Comparison of ENCODE assay signal across 1 cellular context in the genomic region with DNA sequence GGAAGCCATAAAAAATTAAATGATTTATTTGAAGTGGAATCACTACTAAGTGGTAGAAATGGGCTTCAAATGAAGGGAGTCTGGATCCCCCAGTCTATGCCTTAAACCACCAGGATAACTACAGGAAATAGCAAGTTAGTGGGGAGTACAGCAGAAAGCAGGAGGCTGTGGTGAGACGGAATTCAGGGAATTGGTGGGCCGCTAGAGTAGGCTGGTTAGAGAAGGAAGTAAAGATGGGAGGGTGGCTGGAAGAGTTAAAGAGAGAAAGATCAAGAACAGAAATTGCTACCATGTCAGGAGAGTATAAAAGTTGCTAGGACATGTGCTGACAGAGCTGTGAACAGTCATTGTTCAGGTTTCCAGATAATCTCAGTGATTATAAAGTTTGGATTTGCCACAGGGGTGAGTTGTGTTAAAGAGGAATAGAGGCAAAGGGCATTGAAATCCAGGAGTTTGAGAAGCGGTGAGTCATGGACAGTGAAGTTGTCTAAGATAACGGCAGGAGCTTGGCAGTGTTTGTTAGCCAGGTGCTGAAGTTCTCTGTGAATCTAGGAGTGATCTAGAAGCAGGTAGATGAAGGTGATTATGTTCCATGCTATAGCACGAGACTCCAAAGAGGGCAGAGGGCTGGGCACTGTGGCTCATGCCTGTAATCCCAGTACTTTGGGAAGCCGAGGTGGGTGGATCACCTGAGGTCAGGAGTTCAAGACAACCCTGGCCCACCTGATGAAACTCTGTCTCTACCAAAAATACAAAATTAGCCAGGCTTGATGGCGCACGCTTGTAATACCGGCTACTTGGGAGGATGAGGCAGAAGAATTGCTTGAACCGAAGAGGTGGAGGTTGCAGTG.
TF ChIP-seq lines count a peak whose summit lies in the region.

No MANE protein-coding gene starts in this region.

TF ChIP-seq in K562, 482 proteins besides CTCF, POLR2A, EP300 and RAD21 (continues in another document):
- no peak for TF ChIP-seq SAFB (IDR thresholded peaks at IDR 0.05; ENCODE audit: borderline replicate concordance, low read depth, low read length)
- TF ChIP-seq ZNF584 (CRISPR knock-in tag; IDR thresholded peaks at IDR 0.05; ENCODE audit: low read depth), result no peak
- peak; percentile 78 for TF ChIP-seq SMARCA4 (IDR thresholded peaks at IDR 0.05)
- TF ChIP-seq JUND (IDR thresholded peaks at IDR 0.05; ENCODE audit: borderline replicate concordance, low read depth, low read length), result peak; percentile 84
- TF ChIP-seq JUND (tag; IDR thresholded peaks at IDR 0.05; ENCODE audit: borderline replicate concordance, low read depth, low read length), result peak; percentile 74; the same call in 2 of the 3 replicates
- TF ChIP-seq GATAD2A (IDR thresholded peaks at IDR 0.05), result 0 out of 2 replicates have a peak, but pooled peaks have one; percentile 28
- TF ChIP-seq CSDE1 (IDR thresholded peaks at IDR 0.05), result no peak
- no peak for TF ChIP-seq COPS2 (conservative IDR thresholded peaks at IDR 0.05)
- no peak for TF ChIP-seq ZNF212 (CRISPR knock-in tag; IDR thresholded peaks at IDR 0.05)
- TF ChIP-seq FOXP1 (CRISPR knock-in tag; IDR thresholded peaks at IDR 0.05), result no peak
- no peak for TF ChIP-seq ZNF830 (CRISPR knock-in tag; IDR thresholded peaks at IDR 0.05)
- TF ChIP-seq HOXB6 (CRISPR knock-in tag; IDR thresholded peaks at IDR 0.05; ENCODE audit: borderline replicate concordance), result no peak
- no peak for TF ChIP-seq SPI1 (IDR thresholded peaks at IDR 0.05; ENCODE audit: borderline replicate concordance, low read depth, low read length)
- TF ChIP-seq POLR2AphosphoS2 (IDR thresholded peaks at IDR 0.05; ENCODE audit: low read length), result no peak
- 0 out of 2 replicates have a peak, but pooled peaks have one; percentile 34 for TF ChIP-seq THRB (CRISPR knock-in tag; conservative IDR thresholded peaks at IDR 0.05)
- peak; percentile 62; the same call in 1 of the 2 replicates for TF ChIP-seq HMBOX1 (IDR thresholded peaks at IDR 0.05)
- TF ChIP-seq HNRNPK (IDR thresholded peaks at IDR 0.05; ENCODE audit: low read depth, low read length, poor library complexity, severe bottlenecking), result no peak
- no peak for TF ChIP-seq IRF9 (tag; IDR thresholded peaks at IDR 0.05)
- TF ChIP-seq FOS (IDR thresholded peaks at IDR 0.05; ENCODE audit: extremely low read depth, insufficient read length), result peak; percentile 27
- no peak for TF ChIP-seq MYNN (IDR thresholded peaks at IDR 0.05)
- TF ChIP-seq MYNN (CRISPR knock-in tag; IDR thresholded peaks at IDR 0.05), result no peak
- TF ChIP-seq, protein P1, sequence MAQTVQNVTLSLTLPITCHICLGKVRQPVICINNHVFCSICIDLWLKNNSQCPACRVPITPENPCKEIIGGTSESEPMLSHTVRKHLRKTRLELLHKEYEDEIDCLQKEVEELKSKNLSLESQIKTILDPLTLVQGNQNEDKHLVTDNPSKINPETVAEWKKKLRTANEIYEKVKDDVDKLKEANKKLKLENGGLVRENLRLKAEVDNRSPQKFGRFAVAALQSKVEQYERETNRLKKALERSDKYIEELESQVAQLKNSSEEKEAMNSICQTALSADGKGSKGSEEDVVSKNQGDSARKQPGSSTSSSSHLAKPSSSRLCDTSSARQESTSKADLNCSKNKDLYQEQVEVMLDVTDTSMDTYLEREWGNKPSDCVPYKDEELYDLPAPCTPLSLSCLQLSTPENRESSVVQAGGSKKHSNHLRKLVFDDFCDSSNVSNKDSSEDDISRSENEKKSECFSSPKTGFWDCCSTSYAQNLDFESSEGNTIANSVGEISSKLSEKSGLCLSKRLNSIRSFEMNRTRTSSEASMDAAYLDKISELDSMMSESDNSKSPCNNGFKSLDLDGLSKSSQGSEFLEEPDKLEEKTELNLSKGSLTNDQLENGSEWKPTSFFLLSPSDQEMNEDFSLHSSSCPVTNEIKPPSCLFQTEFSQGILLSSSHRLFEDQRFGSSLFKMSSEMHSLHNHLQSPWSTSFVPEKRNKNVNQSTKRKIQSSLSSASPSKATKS (CRISPR knock-in tag; IDR thresholded peaks at IDR 0.05), result no peak
- TF ChIP-seq NFATC3 (IDR thresholded peaks at IDR 0.05), result no peak
- no peak for TF ChIP-seq ZNF408 (CRISPR knock-in tag; IDR thresholded peaks at IDR 0.05; ENCODE audit: low read depth)
- TF ChIP-seq NFE2 (IDR thresholded peaks at IDR 0.05; ENCODE audit: low read depth), result peak; percentile 25; the same call in 1 of the 2 replicates
- peak in 1 of 2 experiments; percentile 80; a peak in 2 of 4 replicates for TF ChIP-seq HDAC1 (IDR thresholded peaks at IDR 0.05)
- TF ChIP-seq CEBPG (CRISPR knock-in tag; IDR thresholded peaks at IDR 0.05), result no peak
- no peak for TF ChIP-seq CEBPG (tag; conservative IDR thresholded peaks at IDR 0.05 in 1 of 2, IDR thresholded peaks at IDR 0.05 in 1 of 2)
- TF ChIP-seq ARID1B (IDR thresholded peaks at IDR 0.05), result peak; percentile 78
- TF ChIP-seq ETS2 (tag; IDR thresholded peaks at IDR 0.05; ENCODE audit: borderline replicate concordance, poor library complexity, severe bottlenecking), result no peak
- no peak for TF ChIP-seq NCOA2 (IDR thresholded peaks at IDR 0.05; ENCODE audit: partially characterized antibody in 2 of 2)
- TF ChIP-seq, protein P2, sequence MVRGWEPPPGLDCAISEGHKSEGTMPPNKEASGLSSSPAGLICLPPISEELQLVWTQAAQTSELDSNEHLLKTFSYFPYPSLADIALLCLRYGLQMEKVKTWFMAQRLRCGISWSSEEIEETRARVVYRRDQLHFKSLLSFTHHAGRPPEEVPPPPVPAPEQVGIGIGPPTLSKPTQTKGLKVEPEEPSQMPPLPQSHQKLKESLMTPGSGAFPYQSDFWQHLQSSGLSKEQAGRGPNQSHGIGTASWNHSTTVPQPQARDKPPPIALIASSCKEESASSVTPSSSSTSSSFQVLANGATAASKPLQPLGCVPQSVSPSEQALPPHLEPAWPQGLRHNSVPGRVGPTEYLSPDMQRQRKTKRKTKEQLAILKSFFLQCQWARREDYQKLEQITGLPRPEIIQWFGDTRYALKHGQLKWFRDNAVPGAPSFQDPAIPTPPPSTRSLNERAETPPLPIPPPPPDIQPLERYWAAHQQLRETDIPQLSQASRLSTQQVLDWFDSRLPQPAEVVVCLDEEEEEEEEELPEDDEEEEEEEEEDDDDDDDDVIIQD (CRISPR knock-in tag; IDR thresholded peaks at IDR 0.05), result no peak
- no peak for TF ChIP-seq KLF13 (tag; IDR thresholded peaks at IDR 0.05; ENCODE audit: borderline replicate concordance, low read depth)
- peak; percentile 46; the same call in 1 of the 2 replicates for TF ChIP-seq CBFA2T3 (IDR thresholded peaks at IDR 0.05)
- TF ChIP-seq KHSRP (IDR thresholded peaks at IDR 0.05), result no peak
- TF ChIP-seq SAFB2 (IDR thresholded peaks at IDR 0.05; ENCODE audit: borderline replicate concordance, low read depth, low read length, severe bottlenecking), result no peak
- TF ChIP-seq L3MBTL2 (IDR thresholded peaks at IDR 0.05), result peak; percentile 8; the same call in 1 of the 2 replicates
- TF ChIP-seq MCM2 (IDR thresholded peaks at IDR 0.05; ENCODE audit: low read depth), result no peak
- 0 out of 2 replicates have a peak, but pooled peaks have one; percentile 50 for TF ChIP-seq HDAC2 (IDR thresholded peaks at IDR 0.05)
- peak; percentile 39; the same call in 1 of the 2 replicates for TF ChIP-seq JUN (IDR thresholded peaks at IDR 0.05; ENCODE audit: borderline replicate concordance, low read depth, low read length)
- no peak for TF ChIP-seq JUN (CRISPR knock-in tag; IDR thresholded peaks at IDR 0.05; ENCODE audit: borderline replicate concordance)
- TF ChIP-seq, protein P3, sequence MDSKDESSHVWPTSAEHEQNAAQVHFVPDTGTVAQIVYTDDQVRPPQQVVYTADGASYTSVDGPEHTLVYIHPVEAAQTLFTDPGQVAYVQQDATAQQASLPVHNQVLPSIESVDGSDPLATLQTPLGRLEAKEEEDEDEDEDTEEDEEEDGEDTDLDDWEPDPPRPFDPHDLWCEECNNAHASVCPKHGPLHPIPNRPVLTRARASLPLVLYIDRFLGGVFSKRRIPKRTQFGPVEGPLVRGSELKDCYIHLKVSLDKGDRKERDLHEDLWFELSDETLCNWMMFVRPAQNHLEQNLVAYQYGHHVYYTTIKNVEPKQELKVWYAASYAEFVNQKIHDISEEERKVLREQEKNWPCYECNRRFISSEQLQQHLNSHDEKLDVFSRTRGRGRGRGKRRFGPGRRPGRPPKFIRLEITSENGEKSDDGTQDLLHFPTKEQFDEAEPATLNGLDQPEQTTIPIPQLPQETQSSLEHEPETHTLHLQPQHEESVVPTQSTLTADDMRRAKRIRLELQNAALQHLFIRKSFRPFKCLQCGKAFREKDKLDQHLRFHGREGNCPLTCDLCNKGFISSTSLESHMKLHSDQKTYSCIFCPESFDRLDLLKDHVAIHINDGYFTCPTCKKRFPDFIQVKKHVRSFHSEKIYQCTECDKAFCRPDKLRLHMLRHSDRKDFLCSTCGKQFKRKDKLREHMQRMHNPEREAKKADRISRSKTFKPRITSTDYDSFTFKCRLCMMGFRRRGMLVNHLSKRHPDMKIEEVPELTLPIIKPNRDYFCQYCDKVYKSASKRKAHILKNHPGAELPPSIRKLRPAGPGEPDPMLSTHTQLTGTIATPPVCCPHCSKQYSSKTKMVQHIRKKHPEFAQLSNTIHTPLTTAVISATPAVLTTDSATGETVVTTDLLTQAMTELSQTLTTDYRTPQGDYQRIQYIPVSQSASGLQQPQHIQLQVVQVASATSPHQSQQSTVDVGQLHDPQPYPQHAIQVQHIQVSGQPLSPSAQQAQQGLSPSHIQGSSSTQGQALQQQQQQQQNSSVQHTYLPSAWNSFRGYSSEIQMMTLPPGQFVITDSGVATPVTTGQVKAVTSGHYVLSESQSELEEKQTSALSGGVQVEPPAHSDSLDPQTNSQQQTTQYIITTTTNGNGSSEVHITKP (IDR thresholded peaks at IDR 0.05; ENCODE audit: partially characterized antibody), result no peak
- no peak for TF ChIP-seq CHD4 (IDR thresholded peaks at IDR 0.05; ENCODE audit: insufficient read depth, insufficient replicate concordance, low read depth, low read length, poor library complexity, severe bottlenecking)
- peak; percentile 86 for TF ChIP-seq MTA1 (IDR thresholded peaks at IDR 0.05; ENCODE audit: borderline replicate concordance)
- TF ChIP-seq ZNF780A (CRISPR knock-in tag; IDR thresholded peaks at IDR 0.05), result no peak
- TF ChIP-seq CBFB (CRISPR knock-in tag; IDR thresholded peaks at IDR 0.05), result no peak
- TF ChIP-seq TRIM28 (IDR thresholded peaks at IDR 0.05), result no peak
- TF ChIP-seq DPF2 (IDR thresholded peaks at IDR 0.05), result peak; percentile 65
- 0 out of 2 replicates have a peak, but pooled peaks have one; percentile 3 for TF ChIP-seq CBFA2T2 (conservative IDR thresholded peaks at IDR 0.05)
- peak in 1 of 2 experiments; percentile 48; a peak in 1 of 4 replicates for TF ChIP-seq RCOR1 (IDR thresholded peaks at IDR 0.05; ENCODE audit: borderline replicate concordance in 1 of 2, low read depth in 2 of 2, low read length in 2 of 2)
- TF ChIP-seq FOSL1 (tag; conservative IDR thresholded peaks at IDR 0.05), result peak; percentile 74
- TF ChIP-seq KDM1A (IDR thresholded peaks at IDR 0.05), result peak; percentile 80 to 83; a peak in 3 of 4 replicates
- TF ChIP-seq ERF (CRISPR knock-in tag; IDR thresholded peaks at IDR 0.05), result no peak
- TF ChIP-seq, protein P4, sequence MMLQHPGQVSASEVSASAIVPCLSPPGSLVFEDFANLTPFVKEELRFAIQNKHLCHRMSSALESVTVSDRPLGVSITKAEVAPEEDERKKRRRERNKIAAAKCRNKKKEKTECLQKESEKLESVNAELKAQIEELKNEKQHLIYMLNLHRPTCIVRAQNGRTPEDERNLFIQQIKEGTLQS (IDR thresholded peaks at IDR 0.05), result peak; percentile 78
- TF ChIP-seq, protein P4 (CRISPR knock-in tag; conservative IDR thresholded peaks at IDR 0.05), result no peak
- TF ChIP-seq ZEB2 (IDR thresholded peaks at IDR 0.05), result peak; percentile 99
- TF ChIP-seq, protein P5, sequence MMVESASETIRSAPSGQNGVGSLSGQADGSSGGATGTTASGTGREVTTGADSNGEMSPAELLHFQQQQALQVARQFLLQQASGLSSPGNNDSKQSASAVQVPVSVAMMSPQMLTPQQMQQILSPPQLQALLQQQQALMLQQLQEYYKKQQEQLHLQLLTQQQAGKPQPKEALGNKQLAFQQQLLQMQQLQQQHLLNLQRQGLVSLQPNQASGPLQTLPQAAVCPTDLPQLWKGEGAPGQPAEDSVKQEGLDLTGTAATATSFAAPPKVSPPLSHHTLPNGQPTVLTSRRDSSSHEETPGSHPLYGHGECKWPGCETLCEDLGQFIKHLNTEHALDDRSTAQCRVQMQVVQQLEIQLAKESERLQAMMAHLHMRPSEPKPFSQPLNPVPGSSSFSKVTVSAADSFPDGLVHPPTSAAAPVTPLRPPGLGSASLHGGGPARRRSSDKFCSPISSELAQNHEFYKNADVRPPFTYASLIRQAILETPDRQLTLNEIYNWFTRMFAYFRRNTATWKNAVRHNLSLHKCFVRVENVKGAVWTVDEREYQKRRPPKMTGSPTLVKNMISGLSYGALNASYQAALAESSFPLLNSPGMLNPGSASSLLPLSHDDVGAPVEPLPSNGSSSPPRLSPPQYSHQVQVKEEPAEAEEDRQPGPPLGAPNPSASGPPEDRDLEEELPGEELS (CRISPR knock-in tag; IDR thresholded peaks at IDR 0.05; ENCODE audit: borderline replicate concordance), result no peak
- TF ChIP-seq ZNF175 (CRISPR knock-in tag; IDR thresholded peaks at IDR 0.05; ENCODE audit: low read depth), result no peak
- TF ChIP-seq SOX6 (IDR thresholded peaks at IDR 0.05), result peak; percentile 77
